Comparison of ENCODE assay signal across 8 cellular contexts in the genomic region with DNA sequence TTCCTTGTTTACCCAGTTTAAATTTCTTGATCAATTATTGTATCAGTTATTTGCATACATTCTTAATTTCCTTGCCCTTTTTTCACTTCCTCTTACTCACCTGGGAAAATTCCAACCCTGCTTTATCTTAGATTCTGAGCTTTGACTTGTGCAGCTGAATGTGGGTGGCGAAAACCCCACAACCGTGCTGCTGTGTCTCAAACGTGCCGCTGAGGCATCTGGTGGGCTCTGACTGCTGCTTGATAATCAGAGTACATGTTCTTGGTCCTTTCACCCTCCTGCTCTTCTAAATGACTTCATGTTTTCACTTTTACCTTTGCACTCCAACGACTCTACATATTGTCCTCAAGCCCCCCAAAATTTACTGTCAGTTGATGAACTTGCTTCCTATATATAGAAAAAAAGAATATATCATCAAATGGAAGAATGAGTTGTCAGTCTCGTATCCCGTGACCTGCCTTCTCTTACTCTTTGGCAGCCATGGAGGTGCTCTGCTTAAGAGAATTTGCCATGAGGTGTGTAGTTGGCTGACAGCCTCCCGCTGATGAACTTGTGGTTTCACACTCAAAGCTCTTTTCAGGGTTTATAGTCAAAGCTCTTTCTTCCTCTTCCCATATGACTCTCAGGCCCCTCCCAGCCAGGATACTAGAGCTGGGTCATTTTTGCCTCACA. TPM values are rescaled to one million over a fixed set of nuclear protein-coding genes. Genes with fewer than 3 reads are reported as not detected.
DNase-seq lines count a peak whose midpoint lies in the region; ATAC-seq and TF ChIP-seq lines count a peak whose summit lies in the region.

No MANE protein-coding gene starts in this region.

- 68% methylated on average over 8 of the region's 8 CpGs for WGBS in body of pancreas, 2 donors

- no peaks in the 10 kb centered on the region for H3K9me3 ChIP-seq in body of pancreas

- no peak for TF ChIP-seq POLR2A in body of pancreas (IDR thresholded peaks at IDR 0.05)

- no peaks in the 10 kb centered on the region for H3K27me3 ChIP-seq in body of pancreas

- H3K4me3 ChIP-seq in body of pancreas: no peak overlapping the region

- peak; percentile 86 for DNase-seq in activated effector memory CD4-positive, alpha-beta T cell treated with anti-CD3 and anti-CD28 coated beads, Interleukin-2, amount 50 U/mL, for 16 hours
- DNase-seq in activated effector memory CD4-positive, alpha-beta T cell treated with Interleukin-2 at 50 U/mL for 16 hours: no peak
- DNase-seq in activated CD8-positive, alpha-beta memory T cell treated with anti-CD3 and anti-CD28 coated beads for 24 hours: peak; percentile 73
- peak; percentile 84 for DNase-seq in stimulated activated CD4-positive, alpha-beta T cell treated with anti-CD3 and anti-CD28 coated beads, Interleukin-4, amount 100 ng/mL, for 24 hours
- DNase-seq in body of pancreas (no peak), NCI-H1092 treated with DMSO at 0.1 percent for 48 hours (lab: John Stamatoyannopoulos, UW) (no peak), putamen (ENCODE audit: low spot score) (no peak)

- ATAC-seq in HG03159 (IDR thresholded peaks at IDR 0.05; ENCODE audit: unreplicated experiment): peak; percentile 87
- no peak for ATAC-seq in body of pancreas

- H3K27ac ChIP-seq in body of pancreas: no peak overlapping the region

- intact Hi-C loops in body of pancreas (cut with DNase I): no loop called here

- no peaks in the 10 kb centered on the region for H3K36me3 ChIP-seq in body of pancreas (replicated peaks in 1 of 2; ENCODE audit: insufficient read depth in 1 of 2, low read depth in 2 of 2)

- H3K4me1 ChIP-seq in body of pancreas: peaks cover 8% of the 10 kb centered on the region

- TF ChIP-seq CTCF in body of pancreas (IDR thresholded peaks at IDR 0.05): no peak

RNA-seq across cellular contexts. Expression of a gene that starts 14.0 kb away (rescaled TPM):
- 10 to 100 TPM in 1 of 2 donors, 1 to 10 TPM in 1; 6.6 to 11.7 TPM for total RNA-seq in body of pancreas

Comparison
In these comparisons a context has a peak if more than half of its experiments do, and no peak if none do; other contexts are left out.
1. DNase-seq: peak in activated effector memory CD4-positive, alpha-beta T cell treated with anti-CD3 and anti-CD28 coated beads, Interleukin-2, amount 50 U/mL, for 16 hours (single experiment), activated CD8-positive, alpha-beta memory T cell treated with anti-CD3 and anti-CD28 coated beads for 24 hours (single experiment) and stimulated activated CD4-positive, alpha-beta T cell treated with anti-CD3 and anti-CD28 coated beads, Interleukin-4, amount 100 ng/mL, for 24 hours (single experiment); none in activated effector memory CD4-positive, alpha-beta T cell treated with Interleukin-2 at 50 U/mL for 16 hours (single experiment), body of pancreas (0 of 4), NCI-H1092 treated with DMSO at 0.1 percent for 48 hours (single experiment) and putamen (single experiment).